In genomic region chr2:85131116-85131515, GRCh38 we compare ENCODE assay signal across 1 cellular context.
TF ChIP-seq lines count a peak whose summit lies in the region.

No MANE protein-coding gene starts in this region.

TF ChIP-seq in liver, 16 proteins besides CTCF, POLR2A, EP300 and RAD21 (continued from another document):
- TF ChIP-seq REST (IDR thresholded peaks at IDR 0.05) (no peak), GABPA (IDR thresholded peaks at IDR 0.05 in 1 of 2, conservative IDR thresholded peaks at IDR 0.05 in 1 of 2) (no peak), MAX (IDR thresholded peaks at IDR 0.05) (no peak), NR2F2 (IDR thresholded peaks at IDR 0.05) (no peak), HNF4A (conservative IDR thresholded peaks at IDR 0.05) (no peak), RXRA (IDR thresholded peaks at IDR 0.05) (no peak), HNF4G (IDR thresholded peaks at IDR 0.05) (no peak), FOXA1 (IDR thresholded peaks at IDR 0.05) (no peak)
